Comparison of ENCODE assay signal across 8 cellular contexts in the genomic region with DNA sequence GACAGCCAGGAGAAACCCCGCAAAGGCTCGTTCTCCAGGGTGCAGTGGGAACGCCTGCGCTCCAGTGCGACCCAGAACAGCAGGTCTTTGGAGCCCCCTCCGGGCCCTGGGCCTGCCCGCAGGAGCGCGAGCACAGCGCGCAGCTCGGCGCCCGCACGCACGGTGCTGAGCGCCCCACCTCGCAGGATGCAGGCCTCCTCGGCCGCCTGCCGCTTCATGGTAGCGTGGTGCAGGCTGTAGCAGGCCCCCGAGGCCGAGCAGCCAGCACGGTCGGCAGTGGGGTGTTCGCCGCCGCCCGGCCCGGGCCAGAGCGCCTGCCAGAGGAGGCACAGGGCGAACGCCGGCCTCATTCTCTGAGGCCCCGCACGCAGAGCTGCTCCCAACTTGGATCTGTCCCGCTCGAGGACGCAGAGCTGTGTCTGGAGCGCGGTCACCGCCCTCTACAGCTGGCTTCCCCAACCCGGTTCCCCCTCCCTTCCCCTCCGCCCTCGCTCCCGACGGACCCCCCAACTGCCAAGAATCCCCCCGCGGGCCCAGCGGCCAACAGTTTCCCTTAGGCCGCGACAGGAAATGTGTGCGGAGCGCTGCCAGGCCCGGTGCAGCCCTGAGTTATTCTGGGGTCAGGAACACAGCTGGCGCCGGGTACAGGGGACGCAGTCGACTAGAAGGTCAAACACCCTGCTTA. TPM values are rescaled to one million over a fixed set of nuclear protein-coding genes. Genes with fewer than 3 reads are reported as not detected.
DNase-seq lines count a peak whose midpoint lies in the region; TF ChIP-seq lines count a peak whose summit lies in the region.

A gene with protein sequence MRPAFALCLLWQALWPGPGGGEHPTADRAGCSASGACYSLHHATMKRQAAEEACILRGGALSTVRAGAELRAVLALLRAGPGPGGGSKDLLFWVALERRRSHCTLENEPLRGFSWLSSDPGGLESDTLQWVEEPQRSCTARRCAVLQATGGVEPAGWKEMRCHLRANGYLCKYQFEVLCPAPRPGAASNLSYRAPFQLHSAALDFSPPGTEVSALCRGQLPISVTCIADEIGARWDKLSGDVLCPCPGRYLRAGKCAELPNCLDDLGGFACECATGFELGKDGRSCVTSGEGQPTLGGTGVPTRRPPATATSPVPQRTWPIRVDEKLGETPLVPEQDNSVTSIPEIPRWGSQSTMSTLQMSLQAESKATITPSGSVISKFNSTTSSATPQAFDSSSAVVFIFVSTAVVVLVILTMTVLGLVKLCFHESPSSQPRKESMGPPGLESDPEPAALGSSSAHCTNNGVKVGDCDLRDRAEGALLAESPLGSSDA (minus strand): TSS at position 421 of the 685 bp plus-strand sequence. CDS start 71 bp downstream, at position 350.

- no peaks in the 10 kb centered on the region for H3K4me1 ChIP-seq in duodenal mucosa (ENCODE audit: control insufficient read depth in 1 of 2, insufficient read depth in 2 of 2, low read length in 2 of 2)
- peaks cover 13% of the 10 kb centered on the region for H3K4me1 ChIP-seq in mesenchymal stem cell (ENCODE audit: control insufficient read depth, insufficient read depth, low read depth, low read length)
- peaks cover 0 to 14% (median 9%) of the 10 kb centered on the region in 4 donors for H3K4me1 ChIP-seq in tibial artery

- 15% methylated on average over 58 of the region's 60 CpGs for WGBS in mesenchymal stem cell

- peak within 1 kb of the TSS; percentile 20 to 79 for H3K4ac ChIP-seq in mesenchymal stem cell (ENCODE audit: low read depth in 1 of 2, low read length in 2 of 2)

- H2AK5ac ChIP-seq in mesenchymal stem cell (ENCODE audit: low read length, severe bottlenecking): no peak within 1 kb of the TSS

- H3K27ac ChIP-seq in duodenal mucosa (ENCODE audit: low read depth, low read length) (peak within 1 kb of the TSS; percentile 58), mesenchymal stem cell (ENCODE audit: low read length, poor library complexity, severe bottlenecking) (no peak within 1 kb of the TSS), tibial artery (peak within 1 kb of the TSS in 1 of 2 donors; percentile 3)

- H3K79me1 ChIP-seq in mesenchymal stem cell (replicated peaks; ENCODE audit: low read length, poor library complexity, severe bottlenecking): no peaks in the 10 kb centered on the region

- TF ChIP-seq CTCF in tibial artery (IDR thresholded peaks at IDR 0.05) (no peak), GM10266 (IDR thresholded peaks at IDR 0.05; ENCODE audit: control insufficient read depth, insufficient read depth, low read depth, missing control alignments) (no peak)

- peak within 1 kb of the TSS; percentile 100 for H4K91ac ChIP-seq in mesenchymal stem cell (ENCODE audit: low read length)

- peak within 1 kb of the TSS; percentile 82 for H2BK120ac ChIP-seq in mesenchymal stem cell (ENCODE audit: low read depth, low read length)

- H2AFZ ChIP-seq in mesenchymal stem cell (ENCODE audit: low read depth, low read length): peak within 1 kb of the TSS; percentile 83

- H3K36me3 ChIP-seq in duodenal mucosa (ENCODE audit: control insufficient read depth in 1 of 2, insufficient read depth in 2 of 2, low read length in 2 of 2) (no peaks in the 10 kb centered on the region), mesenchymal stem cell (ENCODE audit: control insufficient read depth in 1 of 2, insufficient read depth in 2 of 2, low read depth in 1 of 2, low read length in 2 of 2) (no peaks in the 10 kb centered on the region), tibial artery (no peaks in the 10 kb centered on the region)

- H3K4me3 ChIP-seq in duodenal mucosa (ENCODE audit: low read depth in 1 of 2, low read length in 2 of 2) (peak within 1 kb of the TSS; percentile 44 to 65), mesenchymal stem cell (ENCODE audit: insufficient read depth in 1 of 2, low read depth in 1 of 2, low read length in 2 of 2) (peak within 1 kb of the TSS; percentile 40 to 67), tibial artery (peak within 1 kb of the TSS; percentile 43 to 49)

- H4K8ac ChIP-seq in mesenchymal stem cell (ENCODE audit: low read length): peak within 1 kb of the TSS; percentile 98

- H3K9ac ChIP-seq in duodenal mucosa (ENCODE audit: low read depth in 1 of 2, low read length in 2 of 2): peak within 1 kb of the TSS; percentile 22 to 25
- peak within 1 kb of the TSS; percentile 33 for H3K9ac ChIP-seq in mesenchymal stem cell (ENCODE audit: low read length)

- peak; percentile 8 for DNase-seq in activated CD4-positive, alpha-beta T cell treated with anti-CD3 and anti-CD28 coated beads for 48 hours
- DNase-seq in activated CD4-positive, alpha-beta T cell treated with anti-CD3 and anti-CD28 coated beads, Interleukin-2, amount 50 U/mL, for 1 hour: no peak
- DNase-seq in mesenchymal stem cell (no peak), tibial artery (peak; percentile 44 to 71), NCI-H187 (lab: John Stamatoyannopoulos, UW) (no peak), GM10266 (ENCODE audit: extremely low spot score) (no peak)
- DNase-seq in activated effector memory CD4-positive, alpha-beta T cell treated with anti-CD3 and anti-CD28 coated beads, Interleukin-2, amount 50 U/mL, for 16 hours: no peak

- H3K14ac ChIP-seq in mesenchymal stem cell (ENCODE audit: low read length in 2 of 2): peak within 1 kb of the TSS in 1 of 2 experiments; percentile 93

- peak within 1 kb of the TSS; percentile 2 to 73 for H3K23ac ChIP-seq in mesenchymal stem cell (ENCODE audit: low read length in 2 of 2)

- H3K18ac ChIP-seq in mesenchymal stem cell (ENCODE audit: low read depth in 1 of 2, low read length in 2 of 2): peak within 1 kb of the TSS; percentile 93 to 96

- no peaks in the 10 kb centered on the region for H3K9me3 ChIP-seq in duodenal mucosa (ENCODE audit: control insufficient read depth in 1 of 2, low read length in 2 of 2)
- no peaks in the 10 kb centered on the region for H3K9me3 ChIP-seq in mesenchymal stem cell (ENCODE audit: control insufficient read depth, low read length)
- no peaks in the 10 kb centered on the region for H3K9me3 ChIP-seq in tibial artery

- no peak within 1 kb of the TSS for H2BK5ac ChIP-seq in mesenchymal stem cell (ENCODE audit: low read depth, low read length, poor library complexity, severe bottlenecking)

- H2BK15ac ChIP-seq in mesenchymal stem cell (ENCODE audit: low read depth, poor library complexity, severe bottlenecking): peak within 1 kb of the TSS; percentile 90

- H3K4me2 ChIP-seq in mesenchymal stem cell (ENCODE audit: low read length, poor library complexity, severe bottlenecking): peak within 1 kb of the TSS; percentile 76

- H3K27me3 ChIP-seq in duodenal mucosa (ENCODE audit: control insufficient read depth in 1 of 2, insufficient read depth in 2 of 2, low read length in 2 of 2) (peaks cover 11 to 28% of the 10 kb centered on the region in 2 donors), mesenchymal stem cell (ENCODE audit: control insufficient read depth in 1 of 2, insufficient read depth in 1 of 2, low read length in 2 of 2) (peaks cover 14 to 21% of the 10 kb centered on the region in 2 experiments), tibial artery (peaks cover 0 to 19% of the 10 kb centered on the region in 2 donors)

- peak within 1 kb of the TSS; percentile 38 to 92 for H2BK12ac ChIP-seq in mesenchymal stem cell (ENCODE audit: low read length in 2 of 2)

- intact Hi-C loops in tibial artery (cut with DNase I; ENCODE audit: low total_unique reads): no loop called here

RNA-seq across cellular contexts. Expression of the gene that starts here (rescaled TPM):
- 23.5 TPM for polyA plus RNA-seq in mesenchymal stem cell (2013, experiment 1 of 2)
- polyA plus RNA-seq in mesenchymal stem cell (2013, experiment 2 of 2): 25.3 TPM

Comparison
In these comparisons a context has a peak if more than half of its experiments do, and no peak if none do; other contexts are left out.
1. DNase-seq: peak in activated CD4-positive, alpha-beta T cell treated with anti-CD3 and anti-CD28 coated beads for 48 hours (single experiment) and tibial artery (2 of 2); none in activated CD4-positive, alpha-beta T cell treated with anti-CD3 and anti-CD28 coated beads, Interleukin-2, amount 50 U/mL, for 1 hour (single experiment), mesenchymal stem cell (single experiment), NCI-H187 (0 of 2), activated effector memory CD4-positive, alpha-beta T cell treated with anti-CD3 and anti-CD28 coated beads, Interleukin-2, amount 50 U/mL, for 16 hours (single experiment) and GM10266 (single experiment).
2. Peak in every context shown above with its lines, with median percentiles within 50 percentile points of each other: H3K4me3 ChIP-seq.